Comparison of ENCODE assay signal across 8 cellular contexts in genomic region chr20:1893721-1894470, GRCh38.
DNase-seq lines count a peak whose midpoint lies in the region; ATAC-seq and TF ChIP-seq lines count a peak whose summit lies in the region.

No MANE protein-coding gene starts in this region.

- no peak for TF ChIP-seq CTCF in AG09309 (IDR thresholded peaks at IDR 0.05; ENCODE audit: control insufficient read depth, insufficient read depth, low read depth, low read length, missing control alignments)
- TF ChIP-seq CTCF in NB4 (IDR thresholded peaks at IDR 0.05; ENCODE audit: low read depth, low read length), result no peak
- TF ChIP-seq CTCF in GM20000 (IDR thresholded peaks at IDR 0.05; ENCODE audit: extremely low read depth, missing control alignments), result no peak

- CTCF ChIA-PET in HEK293T (lab: Yijun Ruan, JAX), result no interaction called here

- H3K4me1 ChIP-seq in effector memory CD4-positive, alpha-beta T cell (ENCODE audit: control insufficient read depth, insufficient read depth, low read length, poor library complexity, severe bottlenecking), result no peaks in the 10 kb centered on the region
- H3K4me1 ChIP-seq in muscle layer of colon (ENCODE audit: insufficient read depth, low read length), result peaks cover 40% of the 10 kb centered on the region

- peaks cover 23% of the 10 kb centered on the region for H3K27me3 ChIP-seq in effector memory CD4-positive, alpha-beta T cell (replicated peaks; ENCODE audit: control insufficient read depth, insufficient read depth, low read length, poor library complexity, severe bottlenecking)
- no peaks in the 10 kb centered on the region for H3K27me3 ChIP-seq in muscle layer of colon (ENCODE audit: control insufficient read depth in 1 of 2, insufficient read depth in 2 of 2, low read length in 2 of 2)

- POLR2A ChIA-PET in HEK293T (lab: Yijun Ruan, JAX), result no interaction called here

- ATAC-seq in GM21423 (IDR thresholded peaks at IDR 0.05; ENCODE audit: unreplicated experiment), result no peak

- TF ChIP-seq POLR2A in NB4 (IDR thresholded peaks at IDR 0.05; ENCODE audit: extremely low read depth, insufficient read length), result no peak

- H3K36me3 ChIP-seq in effector memory CD4-positive, alpha-beta T cell (ENCODE audit: control insufficient read depth, insufficient read depth, low read length), result no peaks in the 10 kb centered on the region
- no peaks in the 10 kb centered on the region for H3K36me3 ChIP-seq in muscle layer of colon (ENCODE audit: insufficient read depth, low read length)

- H3K4me3 ChIP-seq in AG09309 (ENCODE audit: control insufficient read depth, low read depth, low read length), result peak overlapping the region; percentile 59
- peak overlapping the region; percentile 51 for H3K4me3 ChIP-seq in NB4 (ENCODE audit: low read depth, low read length)
- peak overlapping the region; percentile 25 for H3K4me3 ChIP-seq in effector memory CD4-positive, alpha-beta T cell (ENCODE audit: insufficient read depth, low read depth, low read length, poor library complexity, severe bottlenecking)
- H3K4me3 ChIP-seq in muscle layer of colon (ENCODE audit: low read depth in 1 of 2, low read length in 2 of 2), result peak overlapping the region; percentile 60 to 61

- no peaks in the 10 kb centered on the region for H3K9me3 ChIP-seq in effector memory CD4-positive, alpha-beta T cell (ENCODE audit: control insufficient read depth, low read length)
- H3K9me3 ChIP-seq in muscle layer of colon (ENCODE audit: low read length), result no peaks in the 10 kb centered on the region

- no peak for DNase-seq in AG09309 (ENCODE audit: low read depth)
- peak; percentile 78 for DNase-seq in NB4 (ENCODE audit: low read depth)
- no peak for DNase-seq in effector memory CD4-positive, alpha-beta T cell
- DNase-seq in AG08395 (ENCODE audit: low spot score), result no peak
- no peak for DNase-seq in GM20000 (ENCODE audit: low spot score)
- DNase-seq in HEK293T (ENCODE audit: extremely low spot score), result no peak

- H3K9ac ChIP-seq in muscle layer of colon (ENCODE audit: low read length), result peak overlapping the region; percentile 64

- no peak overlapping the region for H3K27ac ChIP-seq in effector memory CD4-positive, alpha-beta T cell (ENCODE audit: insufficient read depth, low read length, poor library complexity, severe bottlenecking)
- peak overlapping the region; percentile 86 for H3K27ac ChIP-seq in muscle layer of colon (ENCODE audit: low read depth, low read length)

TF ChIP-seq in HEK293T, 16 proteins besides CTCF, POLR2A, EP300 and RAD21:
- no peak for TF ChIP-seq TARDBP (IDR thresholded peaks at IDR 0.05)
- TF ChIP-seq SUZ12 (IDR thresholded peaks at IDR 0.05), result no peak
- TF ChIP-seq LEF1 (IDR thresholded peaks at IDR 0.05; ENCODE audit: borderline replicate concordance), result no peak
- TF ChIP-seq ELF4 (IDR thresholded peaks at IDR 0.05), result no peak
- TF ChIP-seq FOXA1 (IDR thresholded peaks at IDR 0.05), result no peak
- no peak for TF ChIP-seq HDGF (IDR thresholded peaks at IDR 0.05; ENCODE audit: borderline replicate concordance)
- TF ChIP-seq L3MBTL2 (conservative IDR thresholded peaks at IDR 0.05), result no peak
- TF ChIP-seq FOXK2 (IDR thresholded peaks at IDR 0.05), result no peak
- no peak for TF ChIP-seq FOXM1 (IDR thresholded peaks at IDR 0.05; ENCODE audit: borderline replicate concordance)
- TF ChIP-seq PKNOX1 (IDR thresholded peaks at IDR 0.05), result no peak
- TF ChIP-seq SP1 (IDR thresholded peaks at IDR 0.05), result no peak
- TF ChIP-seq NFRKB (IDR thresholded peaks at IDR 0.05), result no peak
